Comparison of ENCODE assay signal across 13 cellular contexts in the genomic region with DNA sequence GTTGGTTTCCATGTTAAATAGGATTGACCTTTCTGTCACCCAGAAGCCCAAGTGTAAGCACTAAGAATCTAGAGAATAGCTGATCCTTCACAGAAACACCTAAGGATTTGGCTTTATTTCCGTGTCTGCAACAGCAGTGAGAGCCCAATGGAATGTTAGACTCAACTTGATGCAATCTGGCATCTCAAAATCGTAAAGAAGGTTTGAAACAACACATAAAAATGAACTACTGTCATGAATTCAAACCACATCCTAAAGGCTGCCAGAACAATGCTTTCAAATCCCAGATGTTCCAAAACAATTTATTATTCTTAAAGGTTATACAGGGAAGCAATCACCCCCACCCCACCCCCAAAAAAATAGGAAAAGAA. TPM values are rescaled to one million over a fixed set of nuclear protein-coding genes. Genes with fewer than 3 reads are reported as not detected.
DNase-seq lines count a peak whose midpoint lies in the region; TF ChIP-seq lines count a peak whose summit lies in the region.
"Had no signal": no experiment of that assay in that cellular context is flagged by ENCODE, and none has a peak within 500 bp of the region (broad histone marks: within the 10 kb centered on the region; RNA-seq: fewer than 3 reads in every experiment).

No MANE protein-coding gene starts in this region.

- H3K27ac ChIP-seq in RWPE1 (peak overlapping the region; percentile 74), epithelial cell of prostate (peak overlapping the region; percentile 93)
- H3K27ac ChIP-seq: ovary, thyroid gland had no signal

- no peaks in the 10 kb centered on the region for H3K36me3 Mint-ChIP-seq in osteocyte (ENCODE audit: unreplicated experiment)
- H3K36me3 Mint-ChIP-seq in glutamatergic neuron (ENCODE audit: unreplicated experiment): peaks cover 4% of the 10 kb centered on the region
- H3K36me3 Mint-ChIP-seq: CD14-positive monocyte had no signal

- H3K4me3 ChIP-seq in AG10803 (ENCODE audit: low read length): no peak overlapping the region
- H3K4me3 ChIP-seq: GM23338, ovary, thyroid gland had no signal

- TF ChIP-seq CTCF in AG10803 (conservative IDR thresholded peaks at IDR 0.05; ENCODE audit: low read length) (no peak), RWPE1 (conservative IDR thresholded peaks at IDR 0.05; ENCODE audit: low read depth) (no peak), osteocyte (IDR thresholded peaks at IDR 0.05) (no peak), glutamatergic neuron (IDR thresholded peaks at IDR 0.05; ENCODE audit: partially characterized antibody, unreplicated experiment) (no peak)

- H3K4me1 Mint-ChIP-seq in osteocyte (ENCODE audit: unreplicated experiment) (peaks cover 46% of the 10 kb centered on the region), glutamatergic neuron (ENCODE audit: low read depth, unreplicated experiment) (peaks cover 9% of the 10 kb centered on the region)
- H3K4me1 Mint-ChIP-seq: CD14-positive monocyte, GM23338 had no signal

- CTCF ChIA-PET in RWPE1 (lab: Yijun Ruan, JAX): interaction anchor here (0.5 kb wide), 1 partner anchor 293 kb away, joined by 3 read pairs; no protein-coding TSS in a partner anchor

- in situ Hi-C loops in G401 (cut with HindIII; ENCODE audit: low sequenced_read_pairs): no loop called here

- H3K27ac Mint-ChIP-seq in osteocyte (ENCODE audit: unreplicated experiment) (peak overlapping the region; percentile 97), glutamatergic neuron (ENCODE audit: unreplicated experiment) (no peak overlapping the region)
- H3K27ac Mint-ChIP-seq: CD14-positive monocyte; GM23338; T-helper 2 cell treated with Interferon-gamma antibody and Interleukin-4, amounts not matched to agents 5 μg/mL and 100 μg/mL, for 36 hours had no signal

- peak; percentile 99 for DNase-seq in AG10803 (ENCODE audit: low read depth)
- no peak for DNase-seq in RWPE1 (ENCODE audit: low spot score)
- DNase-seq in epithelial cell of prostate (ENCODE audit: low read depth, low spot score): no peak
- DNase-seq in osteocyte (ENCODE audit: extremely low spot score, unreplicated experiment): no peak
- no peak for DNase-seq in G401 (ENCODE audit: low spot score)
- DNase-seq in GM19238 (ENCODE audit: insufficient read length, low spot score): no peak
- no peak for DNase-seq in glutamatergic neuron
- DNase-seq in cerebellum (ENCODE audit: low spot score): no peak
- DNase-seq: ovary, thyroid gland had no signal

- POLR2A ChIA-PET in RWPE1 (lab: Yijun Ruan, JAX; ENCODE audit: low non-redundant PET): interaction anchor here (1.4 kb wide), 1 partner anchor 19 kb away, joined by 3 read pairs; a partner anchor contains a TSS

- H3K4me3 Mint-ChIP-seq in osteocyte (ENCODE audit: unreplicated experiment) (no peak overlapping the region), glutamatergic neuron (ENCODE audit: unreplicated experiment) (no peak overlapping the region)
- H3K4me3 Mint-ChIP-seq: CD14-positive monocyte; GM23338; T-helper 2 cell treated with Interferon-gamma antibody and Interleukin-4, amounts not matched to agents 5 μg/mL and 100 μg/mL, for 36 hours had no signal

- H3K27me3 Mint-ChIP-seq in osteocyte (ENCODE audit: unreplicated experiment) (no peaks in the 10 kb centered on the region), glutamatergic neuron (ENCODE audit: unreplicated experiment) (peaks cover 2% of the 10 kb centered on the region)

- H3K9me3 Mint-ChIP-seq in osteocyte (ENCODE audit: unreplicated experiment) (peaks cover 10% of the 10 kb centered on the region), glutamatergic neuron (ENCODE audit: unreplicated experiment) (no peaks in the 10 kb centered on the region)
- H3K9me3 Mint-ChIP-seq: CD14-positive monocyte; GM23338; T-helper 2 cell treated with Interferon-gamma antibody and Interleukin-4, amounts not matched to agents 5 μg/mL and 100 μg/mL, for 36 hours had no signal

RNA-seq across cellular contexts. Expression of a gene that starts 18.6 kb away (rescaled TPM):
- total RNA-seq in osteocyte: 15.7 and 16.2 TPM in 2 replicates
- total RNA-seq in G401 (2014; rRNA removed; shearing (Covaris generic)): 4.2 and 7.9 TPM in 2 replicates
- 19.4 TPM for total RNA-seq in glutamatergic neuron (ENCODE audit: unreplicated experiment)
- 19.6 TPM for total RNA-seq in cerebellum
